ENCODE assay signal across 1 cellular context in the genomic region with DNA sequence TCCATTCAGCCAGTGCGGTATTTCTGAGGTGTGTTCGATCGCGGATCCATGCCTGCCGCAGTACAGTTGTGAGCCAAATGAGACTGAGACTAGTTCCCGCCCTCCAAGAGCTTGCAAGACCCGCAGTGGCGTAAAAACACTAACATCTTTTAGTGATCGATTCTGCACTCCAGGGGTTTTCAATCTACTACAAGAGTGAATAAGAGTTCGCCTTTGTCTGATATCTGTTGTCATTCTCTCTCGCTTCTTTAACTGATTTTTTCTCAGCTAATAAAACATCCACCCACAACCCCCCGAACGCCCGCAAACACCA.
A peak's percentile ranks its signal among the peaks of the same experiment; 100 is the strongest.
TF ChIP-seq lines count a peak whose summit lies in the region.

No MANE protein-coding gene starts in this region.

TF ChIP-seq in H1, 55 proteins besides CTCF, POLR2A, EP300 and RAD21:
- no peak for TF ChIP-seq SIX5 (IDR thresholded peaks at IDR 0.05; ENCODE audit: low read depth, low read length)
- TF ChIP-seq, protein P1, sequence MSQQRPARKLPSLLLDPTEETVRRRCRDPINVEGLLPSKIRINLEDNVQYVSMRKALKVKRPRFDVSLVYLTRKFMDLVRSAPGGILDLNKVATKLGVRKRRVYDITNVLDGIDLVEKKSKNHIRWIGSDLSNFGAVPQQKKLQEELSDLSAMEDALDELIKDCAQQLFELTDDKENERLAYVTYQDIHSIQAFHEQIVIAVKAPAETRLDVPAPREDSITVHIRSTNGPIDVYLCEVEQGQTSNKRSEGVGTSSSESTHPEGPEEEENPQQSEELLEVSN (IDR thresholded peaks at IDR 0.05), result 0 out of 2 replicates have a peak, but pooled peaks have one; percentile 41
